21 cellular contexts compared by ENCODE assay signal in genomic region chr14:102760485-102761193, GRCh38.
DNase-seq lines count a peak whose midpoint lies in the region; ATAC-seq and TF ChIP-seq lines count a peak whose summit lies in the region.
"Had no signal": no experiment of that assay in that cellular context is flagged by ENCODE, and none has a peak within 500 bp of the region (broad histone marks: within the 10 kb centered on the region; RNA-seq: fewer than 3 reads in every experiment).

No MANE protein-coding gene starts in this region.

- no peaks in the 10 kb centered on the region for H3K9me3 ChIP-seq in parathyroid adenoma (ENCODE audit: control insufficient read depth, low read length)
- H3K9me3 ChIP-seq: colonic mucosa, MG63, thoracic aorta had no signal

- TF ChIP-seq CTCF in VCaP (conservative IDR thresholded peaks at IDR 0.05), result no peak
- TF ChIP-seq CTCF in parathyroid adenoma (IDR thresholded peaks at IDR 0.05), result no peak

- H3K4me2 ChIP-seq in parathyroid adenoma (ENCODE audit: low read length), result no peak overlapping the region

- DNase-seq in CD1c-positive myeloid dendritic cell (ENCODE audit: extremely low spot score), result peak; percentile 39
- peak; percentile 67 for DNase-seq in iPS-NIHi7 (ENCODE audit: extremely low spot score)
- no peak for DNase-seq in NCI-H510A treated with DMSO at 0.1 percent for 48 hours (lab: John Stamatoyannopoulos, UW)
- no peak for DNase-seq in GOT3 (lab: John Stamatoyannopoulos, UW)
- no peak for DNase-seq in activated T-cell treated with anti-CD3 and anti-CD28 coated beads, Interleukin-2, amount 50 U/mL, for 24 hours
- DNase-seq: activated CD8-positive, alpha-beta memory T cell treated with anti-CD3 and anti-CD28 coated beads for 24 hours; CD4-positive, alpha-beta T cell; colonic mucosa; GM23248; MG63; NCI-H187; posterior cingulate gyrus had no signal

- H3K36me3 ChIP-seq in parathyroid adenoma (ENCODE audit: control insufficient read depth, insufficient read depth, low read length), result no peaks in the 10 kb centered on the region
- H3K36me3 ChIP-seq: colonic mucosa, MG63, thoracic aorta had no signal

- no peak overlapping the region for H3K27ac Mint-ChIP-seq in activated T-cell treated with anti-CD3 and anti-CD28 coated beads, Interleukin-2, amount 50 U/mL, for 24 hours
- H3K27ac Mint-ChIP-seq: activated naive CD8-positive, alpha-beta T cell; activated T-helper 1 cell treated with anti-CD3 and anti-CD28 coated beads, Interleukin-12 subunit alpha, Interleukin-12 subunit beta, Interleukin-2, Interleukin-4 antibody, amounts not matched to agents 30 ng/mL and 10 ng/mL and 1 ng/mL, durations not matched to agents 14 hours and 24 hours and 36 hours; CD4-positive, alpha-beta T cell; T-helper 2 cell treated with Interferon-gamma antibody and Interleukin-4, amounts not matched to agents 5 μg/mL and 100 μg/mL, for 36 hours had no signal

- no peaks in the 10 kb centered on the region for H3K27me3 ChIP-seq in parathyroid adenoma (ENCODE audit: control insufficient read depth, insufficient read depth, low read length)
- H3K27me3 ChIP-seq: colonic mucosa, hepatocyte, MG63 had no signal

- peak overlapping the region; percentile 65 for H2AFZ ChIP-seq in parathyroid adenoma
- H2AFZ ChIP-seq: GM23248, hepatocyte had no signal

- H3K9ac ChIP-seq in parathyroid adenoma, result no peak overlapping the region
- H3K9ac ChIP-seq: GM23248 had no signal

- H3K27ac ChIP-seq in VCaP (peak overlapping the region; percentile 76), parathyroid adenoma (no peak overlapping the region)
- H3K27ac ChIP-seq: colonic mucosa, GM23248, thoracic aorta had no signal

- H3K4me3 ChIP-seq in parathyroid adenoma (ENCODE audit: low read depth, low read length), result no peak overlapping the region
- H3K4me3 ChIP-seq: colonic mucosa, GM23248, hepatocyte, MG63, thoracic aorta had no signal

- no peaks in the 10 kb centered on the region for H3K36me3 Mint-ChIP-seq in activated T-cell treated with anti-CD3 and anti-CD28 coated beads, Interleukin-2, amount 50 U/mL, for 24 hours (ENCODE audit: low read depth)
- H3K36me3 Mint-ChIP-seq: activated naive CD8-positive, alpha-beta T cell had no signal

- H3K79me2 ChIP-seq in parathyroid adenoma, result no peaks in the 10 kb centered on the region
- H3K79me2 ChIP-seq: hepatocyte had no signal

- peaks cover 3% of the 10 kb centered on the region for H3K27me3 Mint-ChIP-seq in activated T-cell treated with anti-CD3 and anti-CD28 coated beads, Interleukin-2, amount 50 U/mL, for 24 hours
- H3K27me3 Mint-ChIP-seq: activated naive CD8-positive, alpha-beta T cell; CD4-positive, alpha-beta T cell had no signal

- no peak for ATAC-seq in HG03039 (IDR thresholded peaks at IDR 0.05; ENCODE audit: unreplicated experiment)
- ATAC-seq: activated CD4-positive, CD25-positive, alpha-beta regulatory T cell treated with anti-CD3 and anti-CD28 coated beads, Interleukin-2, amount 50 U/mL, for 24 hours had no signal

- H3K9me3 Mint-ChIP-seq in activated T-cell treated with anti-CD3 and anti-CD28 coated beads, Interleukin-2, amount 50 U/mL, for 24 hours, result no peaks in the 10 kb centered on the region
- H3K9me3 Mint-ChIP-seq: activated T-helper 1 cell treated with anti-CD3 and anti-CD28 coated beads, Interleukin-12 subunit alpha, Interleukin-12 subunit beta, Interleukin-2, Interleukin-4 antibody, amounts not matched to agents 30 ng/mL and 10 ng/mL and 1 ng/mL, durations not matched to agents 14 hours and 24 hours and 36 hours; CD4-positive, alpha-beta T cell; T-helper 2 cell treated with Interferon-gamma antibody and Interleukin-4, amounts not matched to agents 5 μg/mL and 100 μg/mL, for 36 hours had no signal

- no peaks in the 10 kb centered on the region for H3K4me1 Mint-ChIP-seq in activated T-cell treated with anti-CD3 and anti-CD28 coated beads, Interleukin-2, amount 50 U/mL, for 24 hours (ENCODE audit: low read depth)

- H3K4me3 Mint-ChIP-seq in activated T-cell treated with anti-CD3 and anti-CD28 coated beads, Interleukin-2, amount 50 U/mL, for 24 hours, result no peak overlapping the region
- H3K4me3 Mint-ChIP-seq: activated naive CD8-positive, alpha-beta T cell; activated T-helper 1 cell treated with anti-CD3 and anti-CD28 coated beads, Interleukin-12 subunit alpha, Interleukin-12 subunit beta, Interleukin-2, Interleukin-4 antibody, amounts not matched to agents 30 ng/mL and 10 ng/mL and 1 ng/mL, durations not matched to agents 14 hours and 24 hours and 36 hours; CD4-positive, alpha-beta T cell; T-helper 2 cell treated with Interferon-gamma antibody and Interleukin-4, amounts not matched to agents 5 μg/mL and 100 μg/mL, for 36 hours had no signal

- no peaks in the 10 kb centered on the region for H3K4me1 ChIP-seq in parathyroid adenoma
- H3K4me1 ChIP-seq: colonic mucosa had no signal

Comparison
In these comparisons a context has a peak if more than half of its experiments do, and no peak if none do; other contexts are left out.
1. DNase-seq: peak in CD1c-positive myeloid dendritic cell (single experiment) and iPS-NIHi7 (single experiment); none in NCI-H510A treated with DMSO at 0.1 percent for 48 hours (single experiment), GOT3 (single experiment) and activated T-cell treated with anti-CD3 and anti-CD28 coated beads, Interleukin-2, amount 50 U/mL, for 24 hours (single experiment).